Comparison of ENCODE assay signal across 10 cellular contexts in genomic region chr22:24994070-24994763, GRCh38. TPM values are rescaled to one million over a fixed set of nuclear protein-coding genes. Genes with fewer than 3 reads are reported as not detected.
DNase-seq lines count a peak whose midpoint lies in the region; ATAC-seq and TF ChIP-seq lines count a peak whose summit lies in the region.
"Had no signal": no experiment of that assay in that cellular context is flagged by ENCODE, and none has a peak within 500 bp of the region (broad histone marks: within the 10 kb centered on the region; RNA-seq: fewer than 3 reads in every experiment).

No MANE protein-coding gene starts in this region.

- intact Hi-C loops in left colon (cut with DNase I, micrococcal nuclease) (loop anchor here in 1 of 2 donors (10.0 kb wide), 1 partner anchor 51 kb away; no protein-coding TSS in a partner anchor), adrenal gland (cut with DNase I) (no loop called here), testis (cut with DNase I; ENCODE audit: low total_unique reads) (no loop called here)

- H3K4me1 ChIP-seq in adrenal gland (replicated peaks in 1 of 2) (peaks cover 31 to 33% of the 10 kb centered on the region in 2 donors), testis (peaks cover 5% of the 10 kb centered on the region)

- H3K27ac ChIP-seq in VCaP (no peak overlapping the region), adrenal gland (peak overlapping the region in 1 of 5 donors; percentile 10), caudate nucleus (ENCODE audit: low read depth, low read length) (no peak overlapping the region), testis (no peak overlapping the region)

- no peaks in the 10 kb centered on the region for H3K27me3 ChIP-seq in adrenal gland
- no peaks in the 10 kb centered on the region for H3K27me3 ChIP-seq in testis

- DNase-seq in A172 (ENCODE audit: low spot score) (peak; percentile 69), HPDE6-E6E7 (ENCODE audit: extremely low spot score) (peak; percentile 92), left colon (peak; percentile 83 to 85), adrenal gland (no peak), occipital lobe (lab: John Stamatoyannopoulos, UW) (no peak), caudate nucleus (lab: John Stamatoyannopoulos, UW) (no peak), testis (no peak)
- DNase-seq: KBM-7 had no signal

- TF ChIP-seq POLR2A in adrenal gland (IDR thresholded peaks at IDR 0.05) (no peak), testis (IDR thresholded peaks at IDR 0.05) (no peak)

- WGBS in adrenal gland, 4 donors = 45 to 73% (median 70%) methylated on average over 3 to 7 of the region's 7 CpGs
- 89 to 97% methylated on average over 5 to 7 of the region's 7 CpGs for WGBS in testis, 2 donors

- H3K4me3 ChIP-seq in adrenal gland (no peak overlapping the region), testis (no peak overlapping the region)

- ATAC-seq in left colon = peak; percentile 77

- peak; percentile 24; the same call in 1 of the 2 replicates for TF ChIP-seq CTCF in VCaP (conservative IDR thresholded peaks at IDR 0.05)
- no peak for TF ChIP-seq CTCF in adrenal gland (IDR thresholded peaks at IDR 0.05)
- no peak for TF ChIP-seq CTCF in testis (IDR thresholded peaks at IDR 0.05)

- H3K36me3 ChIP-seq in adrenal gland (replicated peaks in 1 of 2) (no peaks in the 10 kb centered on the region), testis (ENCODE audit: low read depth, missing control alignments) (no peaks in the 10 kb centered on the region)

- H3K9me3 ChIP-seq in adrenal gland (replicated peaks in 1 of 3) (no peaks in the 10 kb centered on the region), testis (no peaks in the 10 kb centered on the region)

RNA-seq across cellular contexts. Expression of gene KIAA1671, which starts 41.7 kb away (rescaled TPM):
- 6.1 and 7.4 TPM in 2 replicates for total RNA-seq in A172 (2014; rRNA removed; shearing (Covaris generic))
- total RNA-seq in left colon (100 to 1,000 TPM; 100 to 106 TPM), adrenal gland (10 to 100 TPM; 33.9 to 71.0 (median 52.6) TPM), occipital lobe (5.0 TPM), testis (10 to 100 TPM; 24.4 to 28.6 TPM)
- polyA plus RNA-seq in adrenal gland (10 to 100 TPM in 2 of 3 donors, 1 to 10 TPM in 1; 5.3 to 40.5 (median 17.5) TPM), testis (ENCODE audit: insufficient read depth, low read depth, low replicate concordance) (16.8 TPM)

RNA-seq across cellular contexts. Expression of gene LHFPL7, which starts 47.7 kb away (rescaled TPM):
- not detected in 2 replicates for total RNA-seq in A172 (2014; rRNA removed; shearing (Covaris generic))
- total RNA-seq in left colon = under 1 TPM in 1 of 2 donors, not detected in 1; 0.42 TPM
- total RNA-seq in adrenal gland = not detected
- polyA plus RNA-seq in adrenal gland = not detected
- total RNA-seq in occipital lobe = not detected
- not detected for total RNA-seq in testis
- not detected for polyA plus RNA-seq in testis (ENCODE audit: insufficient read depth, low read depth, low replicate concordance)
- total RNA-seq: skeletal muscle tissue had no signal

Comparison
In these comparisons a context has a peak if more than half of its experiments do, and no peak if none do; other contexts are left out.
1. DNase-seq: peak in A172 (single experiment), HPDE6-E6E7 (single experiment) and left colon (2 of 2); none in adrenal gland (0 of 7), occipital lobe (single experiment), caudate nucleus (0 of 61) and testis (single experiment).